In genomic region chr3:25427155-25428002, GRCh38 we compare ENCODE assay signal across 1 cellular context.
TF ChIP-seq lines count a peak whose summit lies in the region.

No MANE protein-coding gene starts in this region.

TF ChIP-seq in GM23338, 12 proteins besides CTCF, POLR2A, EP300 and RAD21 (continued from another document):
- TF ChIP-seq, protein P1, sequence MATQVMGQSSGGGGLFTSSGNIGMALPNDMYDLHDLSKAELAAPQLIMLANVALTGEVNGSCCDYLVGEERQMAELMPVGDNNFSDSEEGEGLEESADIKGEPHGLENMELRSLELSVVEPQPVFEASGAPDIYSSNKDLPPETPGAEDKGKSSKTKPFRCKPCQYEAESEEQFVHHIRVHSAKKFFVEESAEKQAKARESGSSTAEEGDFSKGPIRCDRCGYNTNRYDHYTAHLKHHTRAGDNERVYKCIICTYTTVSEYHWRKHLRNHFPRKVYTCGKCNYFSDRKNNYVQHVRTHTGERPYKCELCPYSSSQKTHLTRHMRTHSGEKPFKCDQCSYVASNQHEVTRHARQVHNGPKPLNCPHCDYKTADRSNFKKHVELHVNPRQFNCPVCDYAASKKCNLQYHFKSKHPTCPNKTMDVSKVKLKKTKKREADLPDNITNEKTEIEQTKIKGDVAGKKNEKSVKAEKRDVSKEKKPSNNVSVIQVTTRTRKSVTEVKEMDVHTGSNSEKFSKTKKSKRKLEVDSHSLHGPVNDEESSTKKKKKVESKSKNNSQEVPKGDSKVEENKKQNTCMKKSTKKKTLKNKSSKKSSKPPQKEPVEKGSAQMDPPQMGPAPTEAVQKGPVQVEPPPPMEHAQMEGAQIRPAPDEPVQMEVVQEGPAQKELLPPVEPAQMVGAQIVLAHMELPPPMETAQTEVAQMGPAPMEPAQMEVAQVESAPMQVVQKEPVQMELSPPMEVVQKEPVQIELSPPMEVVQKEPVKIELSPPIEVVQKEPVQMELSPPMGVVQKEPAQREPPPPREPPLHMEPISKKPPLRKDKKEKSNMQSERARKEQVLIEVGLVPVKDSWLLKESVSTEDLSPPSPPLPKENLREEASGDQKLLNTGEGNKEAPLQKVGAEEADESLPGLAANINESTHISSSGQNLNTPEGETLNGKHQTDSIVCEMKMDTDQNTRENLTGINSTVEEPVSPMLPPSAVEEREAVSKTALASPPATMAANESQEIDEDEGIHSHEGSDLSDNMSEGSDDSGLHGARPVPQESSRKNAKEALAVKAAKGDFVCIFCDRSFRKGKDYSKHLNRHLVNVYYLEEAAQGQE (IDR thresholded peaks at IDR 0.05; ENCODE audit: unreplicated experiment) = no peak
- TF ChIP-seq ETS1 (IDR thresholded peaks at IDR 0.05) (no peak), POLR2AphosphoS5 (IDR thresholded peaks at IDR 0.05; ENCODE audit: low read depth) (no peak), JUNB (IDR thresholded peaks at IDR 0.05; ENCODE audit: unreplicated experiment) (no peak), ZNF114 (CRISPR knock-in tag; IDR thresholded peaks at IDR 0.05) (no peak), EZH2phosphoT487 (IDR thresholded peaks at IDR 0.05; ENCODE audit: unreplicated experiment) (no peak), STAT1 (IDR thresholded peaks at IDR 0.05; ENCODE audit: unreplicated experiment) (no peak)
